ENCODE assay signal across 9 cellular contexts in genomic region chr11:126917531-126918204, GRCh38.
DNase-seq lines count a peak whose midpoint lies in the region; ATAC-seq, FAIRE-seq and TF ChIP-seq lines count a peak whose summit lies in the region.
"Had no signal": no experiment of that assay in that cellular context is flagged by ENCODE, and none has a peak within 500 bp of the region (broad histone marks: within the 10 kb centered on the region; RNA-seq: fewer than 3 reads in every experiment).

No MANE protein-coding gene starts in this region.

- peaks cover 10% of the 10 kb centered on the region for H3K4me1 Mint-ChIP-seq in CD14-positive monocyte
- peaks cover 10% of the 10 kb centered on the region for H3K4me1 Mint-ChIP-seq in astrocyte (ENCODE audit: low read depth, unreplicated experiment)

- TF ChIP-seq CTCF in CD14-positive monocyte (IDR thresholded peaks at IDR 0.05), result no peak
- no peak for TF ChIP-seq CTCF in astrocyte (IDR thresholded peaks at IDR 0.05; ENCODE audit: insufficient read depth, low read depth, low read length)

- H3K27ac Mint-ChIP-seq in CD14-positive monocyte, result peak overlapping the region in 5 of 7 donors; percentile 71 to 96 (median 92)
- peak overlapping the region; percentile 90 for H3K27ac Mint-ChIP-seq in astrocyte (ENCODE audit: unreplicated experiment)

- H3K27me3 ChIP-seq in astrocyte (ENCODE audit: insufficient read depth, low read length), result no peaks in the 10 kb centered on the region

- peaks cover 0 to 2% (median 0%) of the 10 kb centered on the region in 7 donors for H3K9me3 Mint-ChIP-seq in CD14-positive monocyte
- H3K9me3 Mint-ChIP-seq in astrocyte (ENCODE audit: unreplicated experiment), result peaks cover 2% of the 10 kb centered on the region

- DNase-seq in CD14-positive monocyte (ENCODE audit: low spot score), result peak; percentile 51
- peak; percentile 99 for DNase-seq in astrocyte (ENCODE audit: low read depth)
- DNase-seq in stimulated activated CD8-positive, alpha-beta memory T cell treated with anti-CD3 and anti-CD28 coated beads, Interleukin-4, amount 100 ng/mL, for 48 hours, result peak; percentile 24
- no peak for DNase-seq in NCI-H1694 treated with DMSO at 0.1 percent for 48 hours (lab: John Stamatoyannopoulos, UW)
- no peak for DNase-seq in RPMI8226
- DNase-seq in NCI-H2107 treated with DMSO at 0.1 percent for 48 hours (lab: John Stamatoyannopoulos, UW; ENCODE audit: unreplicated experiment), result no peak

- no peak overlapping the region for H3K4me3 Mint-ChIP-seq in CD14-positive monocyte
- H3K4me3 Mint-ChIP-seq in astrocyte (ENCODE audit: unreplicated experiment), result peak overlapping the region; percentile 15

- no peaks in the 10 kb centered on the region for H3K9me3 ChIP-seq in astrocyte (ENCODE audit: insufficient read depth, low read depth, low read length)

- intact Hi-C loops in CD14-positive monocyte (cut with micrococcal nuclease), result no loop called here

- peak overlapping the region; percentile 67 for H3K9ac ChIP-seq in astrocyte (ENCODE audit: low read length)

- peaks cover 9% of the 10 kb centered on the region for H3K4me1 ChIP-seq in astrocyte (ENCODE audit: insufficient read depth, low read length)

- H3K36me3 Mint-ChIP-seq in CD14-positive monocyte, result no peaks in the 10 kb centered on the region
- peaks cover 4% of the 10 kb centered on the region for H3K36me3 Mint-ChIP-seq in astrocyte (ENCODE audit: low read depth, unreplicated experiment)

- ATAC-seq in GM19372 (IDR thresholded peaks at IDR 0.05; ENCODE audit: low read depth, unreplicated experiment), result peak; percentile 66
- peak; percentile 92 for ATAC-seq in HG03175 (IDR thresholded peaks at IDR 0.05; ENCODE audit: unreplicated experiment)

- H3K4me3 ChIP-seq in astrocyte (ENCODE audit: insufficient read depth, low read depth, low read length), result peak overlapping the region; percentile 8

- H3K27me3 Mint-ChIP-seq in CD14-positive monocyte (ENCODE audit: low read depth in 3 of 3), result no peaks in the 10 kb centered on the region
- peaks cover 2% of the 10 kb centered on the region for H3K27me3 Mint-ChIP-seq in astrocyte (ENCODE audit: low read depth, unreplicated experiment)

- H3K79me2 ChIP-seq in astrocyte (ENCODE audit: insufficient read depth, low read length), result no peaks in the 10 kb centered on the region

- peak overlapping the region; percentile 94 for H3K27ac ChIP-seq in astrocyte (ENCODE audit: low read depth, low read length)

- FAIRE-seq in astrocyte (lab: Jason Lieb, UNC), result peak; percentile 99
- FAIRE-seq: colon had no signal

- H3K4me2 ChIP-seq in astrocyte (ENCODE audit: low read length), result peak overlapping the region; percentile 77

- no peaks in the 10 kb centered on the region for H3K36me3 ChIP-seq in astrocyte (ENCODE audit: insufficient read depth, low read length)

- H4K20me1 ChIP-seq in astrocyte (ENCODE audit: insufficient read depth, low read length), result no peaks in the 10 kb centered on the region

- peak overlapping the region; percentile 25 for H2AFZ ChIP-seq in astrocyte (ENCODE audit: low read depth, low read length)

Comparison
In these comparisons a context has a peak if more than half of its experiments do, and no peak if none do; other contexts are left out.
1. DNase-seq: peak in CD14-positive monocyte (single experiment), astrocyte (single experiment) and stimulated activated CD8-positive, alpha-beta memory T cell treated with anti-CD3 and anti-CD28 coated beads, Interleukin-4, amount 100 ng/mL, for 48 hours (single experiment); none in NCI-H1694 treated with DMSO at 0.1 percent for 48 hours (single experiment), RPMI8226 (single experiment) and NCI-H2107 treated with DMSO at 0.1 percent for 48 hours (single experiment).